ENCODE assay signal across 1 cellular context in genomic region chr3:185309309-185309708, GRCh38.
TF ChIP-seq lines count a peak whose summit lies in the region.

No MANE protein-coding gene starts in this region.

TF ChIP-seq in HepG2, 621 proteins besides CTCF, POLR2A, EP300 and RAD21 (continued from another document and continues in another):
- TF ChIP-seq NCOA2 (CRISPR knock-in tag; IDR thresholded peaks at IDR 0.05): 0 out of 2 replicates have a peak, but pooled peaks have one; percentile 9
- no peak for TF ChIP-seq CREB1 (IDR thresholded peaks at IDR 0.05)
- TF ChIP-seq CREB1 (CRISPR knock-in tag; IDR thresholded peaks at IDR 0.05): no peak
- no peak for TF ChIP-seq ZBTB38 (CRISPR knock-in tag; IDR thresholded peaks at IDR 0.05)
- TF ChIP-seq TBP (CRISPR knock-in tag; IDR thresholded peaks at IDR 0.05): no peak
- TF ChIP-seq GMEB2 (CRISPR knock-in tag; IDR thresholded peaks at IDR 0.05; ENCODE audit: low read depth): no peak
- no peak for TF ChIP-seq NCOA5 (CRISPR knock-in tag; IDR thresholded peaks at IDR 0.05)
- peak; percentile 70 for TF ChIP-seq ARID5B (CRISPR knock-in tag; IDR thresholded peaks at IDR 0.05)
- TF ChIP-seq ZNF678 (CRISPR knock-in tag; IDR thresholded peaks at IDR 0.05): no peak
- TF ChIP-seq MLX (CRISPR knock-in tag; IDR thresholded peaks at IDR 0.05): no peak
- TF ChIP-seq ZFP36 (IDR thresholded peaks at IDR 0.05; ENCODE audit: borderline replicate concordance, low read depth, low read length, partially characterized antibody): no peak
- TF ChIP-seq SCMH1 (CRISPR knock-in tag; IDR thresholded peaks at IDR 0.05; ENCODE audit: borderline replicate concordance): no peak
- TF ChIP-seq ZKSCAN5 (CRISPR knock-in tag; IDR thresholded peaks at IDR 0.05): no peak
- peak; percentile 40; the same call in 1 of the 2 replicates for TF ChIP-seq ZNF710 (CRISPR knock-in tag; IDR thresholded peaks at IDR 0.05; ENCODE audit: borderline replicate concordance)
- TF ChIP-seq ZNF567 (CRISPR knock-in tag; IDR thresholded peaks at IDR 0.05; ENCODE audit: borderline replicate concordance): no peak
- TF ChIP-seq ZNF879 (CRISPR knock-in tag; IDR thresholded peaks at IDR 0.05): no peak
- TF ChIP-seq ARNTL (CRISPR knock-in tag; IDR thresholded peaks at IDR 0.05): no peak
- TF ChIP-seq ZKSCAN8 (CRISPR knock-in tag; IDR thresholded peaks at IDR 0.05; ENCODE audit: borderline replicate concordance): no peak
- TF ChIP-seq ZNF577 (CRISPR knock-in tag; IDR thresholded peaks at IDR 0.05; ENCODE audit: borderline replicate concordance, low read depth): no peak
- no peak for TF ChIP-seq ZNF510 (CRISPR knock-in tag; IDR thresholded peaks at IDR 0.05; ENCODE audit: low read depth)
- no peak for TF ChIP-seq KLF13 (CRISPR knock-in tag; IDR thresholded peaks at IDR 0.05)
- TF ChIP-seq JARID2 (CRISPR knock-in tag; IDR thresholded peaks at IDR 0.05; ENCODE audit: insufficient replicate concordance): no peak
- no peak for TF ChIP-seq CHCHD3 (CRISPR knock-in tag; IDR thresholded peaks at IDR 0.05)
- no peak for TF ChIP-seq ZBTB43 (CRISPR knock-in tag; conservative IDR thresholded peaks at IDR 0.05)
- TF ChIP-seq KDM1A (CRISPR knock-in tag; IDR thresholded peaks at IDR 0.05): no peak
- TF ChIP-seq ZNF556 (CRISPR knock-in tag; IDR thresholded peaks at IDR 0.05; ENCODE audit: borderline replicate concordance): no peak
- TF ChIP-seq ZNF740 (CRISPR knock-in tag; IDR thresholded peaks at IDR 0.05): no peak
- no peak for TF ChIP-seq ZNF607 (CRISPR knock-in tag; IDR thresholded peaks at IDR 0.05; ENCODE audit: borderline replicate concordance)
- no peak for TF ChIP-seq ZBTB7A (CRISPR knock-in tag; IDR thresholded peaks at IDR 0.05)
- no peak for TF ChIP-seq ZNF138 (CRISPR knock-in tag; IDR thresholded peaks at IDR 0.05; ENCODE audit: low read depth)
- TF ChIP-seq DRAP1 (CRISPR knock-in tag; IDR thresholded peaks at IDR 0.05): no peak
- no peak for TF ChIP-seq ZNF18 (CRISPR knock-in tag; IDR thresholded peaks at IDR 0.05; ENCODE audit: insufficient replicate concordance)
- no peak for TF ChIP-seq ZNF552 (CRISPR knock-in tag; IDR thresholded peaks at IDR 0.05; ENCODE audit: borderline replicate concordance)
- TF ChIP-seq EED (CRISPR knock-in tag; IDR thresholded peaks at IDR 0.05): no peak
- TF ChIP-seq CEBPB (IDR thresholded peaks at IDR 0.05; ENCODE audit: borderline replicate concordance, low read depth, low read length): no peak
- TF ChIP-seq ZNF282 (IDR thresholded peaks at IDR 0.05; ENCODE audit: partially characterized antibody): no peak
- no peak for TF ChIP-seq GMEB1 (CRISPR knock-in tag; IDR thresholded peaks at IDR 0.05; ENCODE audit: borderline replicate concordance)
- TF ChIP-seq ZNF143 (CRISPR knock-in tag; IDR thresholded peaks at IDR 0.05): no peak
- TF ChIP-seq ZFP36L1 (CRISPR knock-in tag; IDR thresholded peaks at IDR 0.05): no peak
- 0 out of 2 replicates have a peak, but pooled peaks have one; percentile 28 for TF ChIP-seq ZNF121 (CRISPR knock-in tag; IDR thresholded peaks at IDR 0.05)
- no peak for TF ChIP-seq SATB2 (CRISPR knock-in tag; IDR thresholded peaks at IDR 0.05)
- peak; percentile 78 for TF ChIP-seq SALL1 (CRISPR knock-in tag; IDR thresholded peaks at IDR 0.05)
- TF ChIP-seq ZC3H13 (CRISPR knock-in tag; IDR thresholded peaks at IDR 0.05): no peak
- no peak for TF ChIP-seq NFE2L2 (IDR thresholded peaks at IDR 0.05; ENCODE audit: low read length)
- no peak for TF ChIP-seq SUZ12 (IDR thresholded peaks at IDR 0.05; ENCODE audit: low read depth, low read length)
- no peak for TF ChIP-seq ZXDC (CRISPR knock-in tag; IDR thresholded peaks at IDR 0.05)
- no peak for TF ChIP-seq ZNF20 (CRISPR knock-in tag; IDR thresholded peaks at IDR 0.05)
- no peak for TF ChIP-seq ZNF782 (CRISPR knock-in tag; IDR thresholded peaks at IDR 0.05; ENCODE audit: borderline replicate concordance)
- no peak for TF ChIP-seq ZNF841 (CRISPR knock-in tag; IDR thresholded peaks at IDR 0.05; ENCODE audit: borderline replicate concordance)
- no peak for TF ChIP-seq CREB3 (CRISPR knock-in tag; IDR thresholded peaks at IDR 0.05)
